In the genomic region with DNA sequence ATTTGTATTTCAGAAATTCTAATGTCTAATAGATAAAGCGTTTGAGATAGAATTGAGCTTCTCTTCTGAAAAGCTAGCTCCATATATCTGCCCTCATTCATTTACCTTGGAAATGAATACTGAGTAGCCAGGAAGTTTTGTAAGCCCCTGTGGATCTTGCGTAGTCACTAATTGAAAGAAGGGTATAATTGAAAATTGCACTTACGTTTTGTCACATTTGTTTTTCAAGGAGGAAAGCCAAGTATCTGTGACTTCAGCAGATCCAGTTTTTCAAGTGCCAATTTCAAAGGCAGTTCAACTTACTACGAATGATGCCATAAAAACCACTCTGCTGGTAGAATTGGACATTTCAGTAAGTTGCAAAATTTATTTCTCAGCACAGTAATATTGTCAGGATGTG, we compare ENCODE assay signal across 1 cellular context.
TF ChIP-seq lines count a peak whose summit lies in the region.

No MANE protein-coding gene starts in this region.

TF ChIP-seq in endothelial cell of umbilical vein, 7 proteins besides CTCF, POLR2A, EP300 and RAD21 (continued from another document):
- no peak for TF ChIP-seq JUN (IDR thresholded peaks at IDR 0.05; ENCODE audit: borderline replicate concordance, insufficient read depth, insufficient read length, low read depth)
- no peak for TF ChIP-seq FOS (IDR thresholded peaks at IDR 0.05; ENCODE audit: borderline replicate concordance, insufficient read depth, low read length)
- no peak for TF ChIP-seq GATA2 (IDR thresholded peaks at IDR 0.05; ENCODE audit: insufficient read depth, insufficient read length, low read depth, low read length)
- TF ChIP-seq EZH2 (IDR thresholded peaks at IDR 0.05; ENCODE audit: borderline replicate concordance, low read depth, low read length, severe bottlenecking), result no peak
- TF ChIP-seq, protein P1, sequence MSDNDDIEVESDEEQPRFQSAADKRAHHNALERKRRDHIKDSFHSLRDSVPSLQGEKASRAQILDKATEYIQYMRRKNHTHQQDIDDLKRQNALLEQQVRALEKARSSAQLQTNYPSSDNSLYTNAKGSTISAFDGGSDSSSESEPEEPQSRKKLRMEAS (IDR thresholded peaks at IDR 0.05; ENCODE audit: insufficient read depth, insufficient read length), result no peak
- TF ChIP-seq MYC (IDR thresholded peaks at IDR 0.05; ENCODE audit: low read depth, low read length), result no peak
